ENCODE assay signal across 8 cellular contexts in the genomic region with DNA sequence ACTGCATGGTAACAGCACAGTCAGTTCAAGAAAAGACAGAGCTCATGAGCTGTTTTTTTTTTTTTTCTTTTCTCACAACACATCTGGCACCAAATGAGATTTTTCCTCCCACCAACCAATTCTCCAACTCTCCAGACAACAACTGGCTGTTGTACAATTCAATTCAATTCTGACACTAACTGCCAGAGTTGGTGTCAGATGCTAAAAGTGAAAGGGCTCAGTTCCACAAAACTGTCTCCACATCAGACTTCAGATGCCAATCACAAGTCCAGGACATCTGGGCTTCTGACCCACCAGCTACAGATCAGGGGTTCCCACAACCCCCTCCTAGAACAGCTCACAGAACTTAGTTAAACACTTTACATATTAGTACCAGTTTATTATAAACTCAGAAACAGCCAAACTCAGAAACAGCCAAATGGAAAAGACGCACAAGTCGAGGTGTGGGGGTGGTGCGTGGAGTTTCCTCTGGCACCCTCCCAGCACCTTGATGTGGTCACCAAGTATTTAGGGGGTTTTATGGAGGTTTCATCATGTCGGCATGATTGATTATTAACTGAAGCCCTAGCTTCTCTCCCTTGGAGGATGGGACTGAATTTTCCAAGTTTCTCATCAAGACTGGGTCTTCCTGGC. TPM values are rescaled to one million over a fixed set of nuclear protein-coding genes. Genes with fewer than 3 reads are reported as not detected.
A peak's percentile ranks its signal among the peaks of the same experiment; 100 is the strongest.
DNase-seq lines count a peak whose midpoint lies in the region; ATAC-seq and TF ChIP-seq lines count a peak whose summit lies in the region.

No MANE protein-coding gene starts in this region.

- H3K9me3 Mint-ChIP-seq in mesothelial cell of epicardium, result no peaks in the 10 kb centered on the region

- peaks cover 3% of the 10 kb centered on the region for H3K27me3 Mint-ChIP-seq in mesothelial cell of epicardium (ENCODE audit: low read depth)

- DNase-seq in GM20000 (ENCODE audit: low spot score) (peak; percentile 45), H7 (no peak), AML-193 (lab: John Stamatoyannopoulos, UW) (no peak), mesothelial cell of epicardium (ENCODE audit: low spot score in 2 of 2, unreplicated experiment in 2 of 2) (no peak), G401 (ENCODE audit: low spot score) (no peak)
- peak; percentile 89 for DNase-seq in activated naive CD4-positive, alpha-beta T cell treated with anti-CD3 and anti-CD28 coated beads, Interleukin-2, amount 50 U/mL, for 16 hours
- peak; percentile 66 to 70 for DNase-seq in stimulated activated CD8-positive, alpha-beta memory T cell treated with anti-CD3 and anti-CD28 coated beads, Interleukin-4, amount 100 ng/mL, for 4 hours (ENCODE audit: low read depth in 2 of 2, low spot score in 1 of 2)

- no peaks in the 10 kb centered on the region for H3K27me3 ChIP-seq in H7 (ENCODE audit: control insufficient read depth, insufficient read depth, low read length)

- no peaks in the 10 kb centered on the region for H3K36me3 Mint-ChIP-seq in mesothelial cell of epicardium

- TF ChIP-seq CTCF in GM20000 (IDR thresholded peaks at IDR 0.05; ENCODE audit: extremely low read depth, missing control alignments) (no peak), mesothelial cell of epicardium (IDR thresholded peaks at IDR 0.05; ENCODE audit: unreplicated experiment) (no peak)

- in situ Hi-C loops in G401 (cut with HindIII; ENCODE audit: low sequenced_read_pairs), result no loop called here

- peak; percentile 72 for ATAC-seq in HG03558 (IDR thresholded peaks at IDR 0.05; ENCODE audit: extremely low read depth, unreplicated experiment)

- no peak overlapping the region for H3K4me3 ChIP-seq in H7 (ENCODE audit: insufficient read depth, low read depth, low read length)

- no peak overlapping the region for H3K27ac Mint-ChIP-seq in mesothelial cell of epicardium

- H3K4me3 Mint-ChIP-seq in mesothelial cell of epicardium, result no peak overlapping the region

- H3K36me3 ChIP-seq in H7 (replicated peaks; ENCODE audit: control insufficient read depth, insufficient read depth, low read length), result no peaks in the 10 kb centered on the region

- H3K4me1 Mint-ChIP-seq in mesothelial cell of epicardium, result peaks cover 6% of the 10 kb centered on the region

RNA-seq across cellular contexts. Expression of gene LRRC8D, which starts 39.2 kb away (rescaled TPM):
- 44.9 and 46.7 TPM in 2 replicates for total RNA-seq in H7 (2014; rRNA removed; shearing (Covaris generic))
- 18.1 to 22.6 TPM (median 21.5 TPM) in 3 replicates for total RNA-seq in mesothelial cell of epicardium
- 36.9 and 57.1 TPM in 2 replicates for total RNA-seq in G401 (2014; rRNA removed; shearing (Covaris generic))

Comparison
In these comparisons a context has a peak if more than half of its experiments do, and no peak if none do; other contexts are left out.
1. DNase-seq: peak in GM20000 (single experiment), activated naive CD4-positive, alpha-beta T cell treated with anti-CD3 and anti-CD28 coated beads, Interleukin-2, amount 50 U/mL, for 16 hours (single experiment) and stimulated activated CD8-positive, alpha-beta memory T cell treated with anti-CD3 and anti-CD28 coated beads, Interleukin-4, amount 100 ng/mL, for 4 hours (2 of 2); none in H7 (single experiment), AML-193 (0 of 2), mesothelial cell of epicardium (0 of 2) and G401 (single experiment).